ENCODE assay signal across 19 cellular contexts in genomic region chr4:81198151-81198550, GRCh38. TPM values are rescaled to one million over a fixed set of nuclear protein-coding genes. Genes with fewer than 3 reads are reported as not detected.
A peak's percentile ranks its signal among the peaks of the same experiment; 100 is the strongest.
DNase-seq lines count a peak whose midpoint lies in the region; ATAC-seq, FAIRE-seq and TF ChIP-seq lines count a peak whose summit lies in the region.
"Had no signal": no experiment of that assay in that cellular context is flagged by ENCODE, and none has a peak within 500 bp of the region (broad histone marks: within the 10 kb centered on the region; RNA-seq: fewer than 3 reads in every experiment).

No MANE protein-coding gene starts in this region.

- in situ Hi-C loops in K562 (cut with MboI): no loop called here

- intact Hi-C loops in K562 (cut with micrococcal nuclease): no loop called here
- intact Hi-C loops in activated CD4-positive, alpha-beta memory T cell treated with anti-CD3 and anti-CD28 coated beads for 36 hours (cut with micrococcal nuclease): no loop called here

- no peak for FAIRE-seq in K562 (lab: Jason Lieb, UNC)
- FAIRE-seq: G401.6, GM12891 had no signal

- no peak overlapping the region for H3K4me3 ChIP-seq in HEK293 (ENCODE audit: low read depth, low read length)
- no peak overlapping the region for H3K4me3 ChIP-seq in K562
- H3K4me3 ChIP-seq: lung, vagina had no signal

- H3K9ac ChIP-seq in K562 (ENCODE audit: insufficient read depth in 1 of 2, low read depth in 2 of 2, low read length in 2 of 2): no peak overlapping the region

- H3K9me3 ChIP-seq in HEK293 (ENCODE audit: control insufficient read depth, insufficient read depth, low read depth, low read length) (no peaks in the 10 kb centered on the region), K562 (replicated peaks; ENCODE audit: control insufficient read depth, insufficient read depth, low read depth, low read length) (no peaks in the 10 kb centered on the region)
- H3K9me3 ChIP-seq: vagina had no signal

- no peak for TF ChIP-seq POLR2A in K562 (conservative IDR thresholded peaks at IDR 0.05)

- CTCF ChIA-PET in HEK293 (lab: Yijun Ruan, JAX): interaction anchor here (0.5 kb wide), 1 partner anchor 17 kb away, joined by 3 read pairs; no protein-coding TSS in a partner anchor
- CTCF ChIA-PET in K562 (lab: Yijun Ruan, JAX; ENCODE audit: low intra/inter-chr PET ratio): no interaction called here
- CTCF ChIA-PET in activated CD4-positive, alpha-beta memory T cell treated with anti-CD3 and anti-CD28 coated beads for 36 hours (lab: Charles Lee): no interaction called here
- CTCF ChIA-PET in GM10248 (lab: Yijun Ruan, JAX): interaction anchor here (1.0 kb wide), 1 partner anchor 154 kb away, joined by 3 read pairs; no protein-coding TSS in a partner anchor
- CTCF ChIA-PET in activated naive CD4-positive, alpha-beta T cell treated with anti-CD3 and anti-CD28 coated beads, Interleukin-2, amount 10 ng/mL, durations not matched to agents 7 days and 5 days (lab: Charles Lee): no interaction called here

- POLR2A ChIA-PET in HEK293 (lab: Yijun Ruan, JAX): no interaction called here
- POLR2A ChIA-PET in K562 (lab: Yijun Ruan, JAX): no interaction called here
- POLR2A ChIA-PET in activated CD4-positive, alpha-beta memory T cell treated with anti-CD3 and anti-CD28 coated beads for 36 hours (lab: Charles Lee): no interaction called here
- POLR2A ChIA-PET in GM10248 (lab: Yijun Ruan, JAX): no interaction called here

- no peak for TF ChIP-seq CTCF in HEK293 (tag by site-specific recombination; IDR thresholded peaks at IDR 0.05)
- TF ChIP-seq CTCF in K562 (IDR thresholded peaks at IDR 0.05 in 2 of 3, conservative IDR thresholded peaks at IDR 0.05 in 1 of 3; ENCODE audit: insufficient read depth in 2 of 3, low read depth in 1 of 3, low read length in 3 of 3): no peak
- no peak for TF ChIP-seq CTCF in GM10248 (IDR thresholded peaks at IDR 0.05; ENCODE audit: control extremely low read depth, extremely low read depth, low read depth, missing control alignments)

- no peak overlapping the region for H3K27ac Mint-ChIP-seq in activated CD4-positive, alpha-beta memory T cell treated with anti-CD3 and anti-CD28 coated beads for 36 hours
- no peak overlapping the region for H3K27ac Mint-ChIP-seq in activated naive CD4-positive, alpha-beta T cell treated with anti-CD3 and anti-CD28 coated beads, Interleukin-2, amount 10 ng/mL, durations not matched to agents 7 days and 5 days
- H3K27ac Mint-ChIP-seq: CD8-positive, alpha-beta memory T cell; HFFc6 had no signal

- H4K20me1 ChIP-seq in K562 (replicated peaks; ENCODE audit: control insufficient read depth, insufficient read depth, low read length): no peaks in the 10 kb centered on the region

- no peaks in the 10 kb centered on the region for H3K4me1 ChIP-seq in HEK293 (ENCODE audit: control insufficient read depth, insufficient read depth, low read length)
- H3K4me1 ChIP-seq in K562 (replicated peaks in 1 of 2; ENCODE audit: control insufficient read depth in 2 of 2, insufficient read depth in 2 of 2, low read length in 2 of 2): no peaks in the 10 kb centered on the region
- H3K4me1 ChIP-seq: vagina had no signal

- DNase-seq in COLO668 (lab: John Stamatoyannopoulos, UW; ENCODE audit: unreplicated experiment) (peak; percentile 62), NCI-H2171 treated with DMSO at 0.1 percent for 48 hours (lab: John Stamatoyannopoulos, UW) (peak; percentile 71), K562 (ENCODE audit: extremely low read depth in 1 of 4, low spot score in 3 of 4) (no peak), SW 1271 (lab: John Stamatoyannopoulos, UW) (no peak), GM10248 (ENCODE audit: extremely low spot score) (no peak)
- no peak for DNase-seq in activated CD4-positive, alpha-beta memory T cell treated with anti-CD3 and anti-CD28 coated beads for 36 hours
- no peak for DNase-seq in activated naive CD4-positive, alpha-beta T cell treated with anti-CD3 and anti-CD28 coated beads, Interleukin-2, amount 10 ng/mL, durations not matched to agents 7 days and 5 days
- DNase-seq: activated naive CD4-positive, alpha-beta T cell; activated T-cell treated with anti-CD3 and anti-CD28 coated beads for 4 hours; CD8-positive, alpha-beta memory T cell; cerebellar nuclear complex; effector CD8-positive, alpha-beta T cell; HFFc6 had no signal

- H3K4me3 Mint-ChIP-seq in activated CD4-positive, alpha-beta memory T cell treated with anti-CD3 and anti-CD28 coated beads for 36 hours: no peak overlapping the region
- H3K4me3 Mint-ChIP-seq in activated naive CD4-positive, alpha-beta T cell treated with anti-CD3 and anti-CD28 coated beads, Interleukin-2, amount 10 ng/mL, durations not matched to agents 7 days and 5 days: no peak overlapping the region
- H3K4me3 Mint-ChIP-seq: CD8-positive, alpha-beta memory T cell; HFFc6 had no signal

- H3K27me3 Mint-ChIP-seq in activated CD4-positive, alpha-beta memory T cell treated with anti-CD3 and anti-CD28 coated beads for 36 hours: no peaks in the 10 kb centered on the region
- no peaks in the 10 kb centered on the region for H3K27me3 Mint-ChIP-seq in activated naive CD4-positive, alpha-beta T cell treated with anti-CD3 and anti-CD28 coated beads, Interleukin-2, amount 10 ng/mL, durations not matched to agents 7 days and 5 days
- H3K27me3 Mint-ChIP-seq: CD8-positive, alpha-beta memory T cell had no signal

- no peaks in the 10 kb centered on the region for H3K27me3 ChIP-seq in K562 (ENCODE audit: control insufficient read depth in 2 of 2, insufficient read depth in 2 of 2, low read length in 2 of 2)
- H3K27me3 ChIP-seq: vagina had no signal

- 0% methylated on average over 3 of the region's 3 CpGs for WGBS in K562 (ENCODE audit: insufficient coverage, low coverage, missing lambda C conversion rate)

- H3K9me1 ChIP-seq in K562 (ENCODE audit: control insufficient read depth, insufficient read depth, low read length): no peaks in the 10 kb centered on the region

- BruUV-seq in K562 (replicated peaks; lab: Mats Ljungman, UMichigan): no TSS peak

- TF ChIP-seq EP300 in K562 (IDR thresholded peaks at IDR 0.05; ENCODE audit: low read length): no peak

- H3K27ac ChIP-seq in HEK293 (ENCODE audit: extremely low read depth, low read depth, low read length) (no peak overlapping the region), K562 (ENCODE audit: extremely low read depth, low read depth, low read length) (no peak overlapping the region)
- H3K27ac ChIP-seq: RWPE1, vagina had no signal

- no peaks in the 10 kb centered on the region for H3K4me1 Mint-ChIP-seq in activated CD4-positive, alpha-beta memory T cell treated with anti-CD3 and anti-CD28 coated beads for 36 hours (ENCODE audit: low read depth)
- H3K4me1 Mint-ChIP-seq in activated naive CD4-positive, alpha-beta T cell treated with anti-CD3 and anti-CD28 coated beads, Interleukin-2, amount 10 ng/mL, durations not matched to agents 7 days and 5 days: no peaks in the 10 kb centered on the region
- H3K4me1 Mint-ChIP-seq: CD8-positive, alpha-beta memory T cell had no signal

- no peak overlapping the region for H3K4me2 ChIP-seq in K562 (ENCODE audit: insufficient read depth, low read length)

- no peaks in the 10 kb centered on the region for H3K79me2 ChIP-seq in K562 (ENCODE audit: control insufficient read depth, insufficient read depth, low read length)

- H3K9me3 Mint-ChIP-seq in activated CD4-positive, alpha-beta memory T cell treated with anti-CD3 and anti-CD28 coated beads for 36 hours: no peaks in the 10 kb centered on the region
- H3K9me3 Mint-ChIP-seq in activated naive CD4-positive, alpha-beta T cell treated with anti-CD3 and anti-CD28 coated beads, Interleukin-2, amount 10 ng/mL, durations not matched to agents 7 days and 5 days: no peaks in the 10 kb centered on the region
- H3K9me3 Mint-ChIP-seq: CD8-positive, alpha-beta memory T cell had no signal

- TF ChIP-seq RAD21 in K562 (CRISPR knock-in tag; conservative IDR thresholded peaks at IDR 0.05 in 1 of 2, IDR thresholded peaks at IDR 0.05 in 1 of 2): no peak

- no peak overlapping the region for H2AFZ ChIP-seq in K562 (ENCODE audit: low read depth, low read length)

- no peaks in the 10 kb centered on the region for H3K36me3 ChIP-seq in HEK293 (ENCODE audit: control insufficient read depth in 2 of 2, insufficient read depth in 1 of 2, low read length in 2 of 2)
- no peaks in the 10 kb centered on the region for H3K36me3 ChIP-seq in K562 (ENCODE audit: control insufficient read depth, insufficient read depth, low read length)
- H3K36me3 ChIP-seq: vagina had no signal

- no peak for ATAC-seq in K562

- H3K36me3 Mint-ChIP-seq in activated CD4-positive, alpha-beta memory T cell treated with anti-CD3 and anti-CD28 coated beads for 36 hours: no peaks in the 10 kb centered on the region
- no peaks in the 10 kb centered on the region for H3K36me3 Mint-ChIP-seq in activated naive CD4-positive, alpha-beta T cell treated with anti-CD3 and anti-CD28 coated beads, Interleukin-2, amount 10 ng/mL, durations not matched to agents 7 days and 5 days
- H3K36me3 Mint-ChIP-seq: CD8-positive, alpha-beta memory T cell had no signal

TF ChIP-seq in HEK293, 187 proteins besides CTCF, POLR2A, EP300 and RAD21 (continues in another document):
- TF ChIP-seq ZNF426 (tag by site-specific recombination; IDR thresholded peaks at IDR 0.05) (no peak), FEZF1 (tag by site-specific recombination; IDR thresholded peaks at IDR 0.05) (0 out of 2 replicates have a peak, but pooled peaks have one; percentile 17)

TF ChIP-seq in K562, 482 proteins besides CTCF, POLR2A, EP300 and RAD21:
- TF ChIP-seq L3MBTL2 (IDR thresholded peaks at IDR 0.05) (no peak), NFIC (IDR thresholded peaks at IDR 0.05) (peak; percentile 24; the same call in 1 of the 2 replicates)

RNA-seq across cellular contexts. Expression of gene PRKG2, which starts 16.9 kb away (rescaled TPM):
- 0.44 and 0.74 TPM in 2 replicates for total RNA-seq in K562 (2011; cell fraction: chromatin; rRNA removed; ENCODE audit: low replicate concordance)
- 0.17 and 0.26 TPM in 2 replicates for total RNA-seq in K562 (2011; cell fraction: nucleolus; rRNA removed)
- 0.22 and 0.23 TPM in 2 replicates for total RNA-seq in K562 (2011; cell fraction: nucleoplasm; rRNA removed)
- 0.16 and 0.68 TPM in 2 replicates for total RNA-seq in K562 (2014; rRNA removed)
- 0.40 and 0.51 TPM in 2 replicates for total RNA-seq in K562 (2014; rRNA removed; fragmentation: Illumina TruSeq; extraction: Trizol)
- 0.36 and 0.57 TPM in 2 replicates for total RNA-seq in K562 (2015; rRNA removed; fragmentation: Illumina TruSeq; extraction: Trizol)
- total RNA-seq in K562 (2021): 0.16 and 0.27 TPM in 2 replicates
- 0.19 and 0.45 TPM in 2 replicates for polyA plus RNA-seq in K562 (2011; rRNA removed)
- 0.07 TPM in 1 of 2 replicates, not detected in the other for polyA plus RNA-seq in K562 (2011; cell fraction: cytosol; rRNA removed)
- polyA plus RNA-seq in K562 (2011; cell fraction: nucleus; rRNA removed): 0.15 and 0.27 TPM in 2 replicates
- polyA plus RNA-seq in K562 (2012): 0.36 and 0.72 TPM in 2 replicates
- 0.18 and 0.22 TPM in 2 replicates for polyA plus RNA-seq in K562 (2014; fragmentation: Illumina TruSeq; extraction: Trizol)
- polyA plus RNA-seq in K562 (2014; fragmentation: Nextera tagmentation; extraction: Ambion mirVana): under 1 TPM; 0.01 to 0.34 TPM
- 0.13 and 0.15 TPM in 2 replicates for polyA plus RNA-seq in K562 (2014; rRNA removed)
- polyA minus RNA-seq in K562 (2011; rRNA and poly(A)+ RNA removed): 0.66 and 0.88 TPM in 2 replicates
- polyA minus RNA-seq in K562 (2011; cell fraction: cytosol; rRNA and poly(A)+ RNA removed): 0.55 TPM in 1 of 2 replicates, not detected in the other
- polyA minus RNA-seq in K562 (2011; cell fraction: nucleus; rRNA and poly(A)+ RNA removed): 0.40 and 0.89 TPM in 2 replicates
- total RNA-seq in activated CD4-positive, alpha-beta memory T cell treated with anti-CD3 and anti-CD28 coated beads for 36 hours: under 1 TPM; 0.10 to 0.24 TPM
- total RNA-seq: HFFc6 had no signal

Comparison
In these comparisons a context has a peak if more than half of its experiments do, and no peak if none do; other contexts are left out.
1. DNase-seq: peak in COLO668 (single experiment) and NCI-H2171 treated with DMSO at 0.1 percent for 48 hours (single experiment); none in K562 (0 of 4), SW 1271 (0 of 2), activated CD4-positive, alpha-beta memory T cell treated with anti-CD3 and anti-CD28 coated beads for 36 hours (single experiment), GM10248 (single experiment) and activated naive CD4-positive, alpha-beta T cell treated with anti-CD3 and anti-CD28 coated beads, Interleukin-2, amount 10 ng/mL, durations not matched to agents 7 days and 5 days (single experiment).
2. CTCF ChIA-PET loops: an anchor here in HEK293 (0.5 kb wide) and GM10248 (1.0 kb wide); none called in K562, activated CD4-positive, alpha-beta memory T cell treated with anti-CD3 and anti-CD28 coated beads for 36 hours and activated naive CD4-positive, alpha-beta T cell treated with anti-CD3 and anti-CD28 coated beads, Interleukin-2, amount 10 ng/mL, durations not matched to agents 7 days and 5 days.